In the genomic region with DNA sequence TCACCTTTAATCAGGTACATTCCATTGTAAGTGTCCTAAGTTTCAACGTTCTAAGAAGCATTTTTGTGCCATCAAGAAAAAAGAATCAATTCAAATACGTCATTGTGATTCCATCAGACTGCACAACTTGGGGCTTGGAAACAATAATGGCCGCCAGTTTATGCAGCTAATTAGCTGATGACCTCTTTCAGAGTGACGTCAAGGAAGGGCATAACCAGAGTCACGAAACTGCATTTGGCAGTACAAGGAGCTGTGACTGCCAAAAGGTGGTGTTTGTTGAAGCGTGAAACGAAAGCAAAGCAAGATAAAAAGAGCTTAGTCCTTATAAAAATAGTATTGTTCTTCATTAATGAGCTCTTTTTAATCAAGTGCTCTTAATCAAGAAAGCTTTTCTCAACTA, we compare ENCODE assay signal across 13 cellular contexts.
DNase-seq lines count a peak whose midpoint lies in the region; ATAC-seq, FAIRE-seq and TF ChIP-seq lines count a peak whose summit lies in the region.
"Had no signal": no experiment of that assay in that cellular context is flagged by ENCODE, and none has a peak within 500 bp of the region (broad histone marks: within the 10 kb centered on the region; RNA-seq: fewer than 3 reads in every experiment).

No MANE protein-coding gene starts in this region.

- no peaks in the 10 kb centered on the region for H3K4me1 Mint-ChIP-seq in activated naive CD4-positive, alpha-beta T cell treated with anti-CD3 and anti-CD28 coated beads for 36 hours (ENCODE audit: low read depth)
- no peaks in the 10 kb centered on the region for H3K4me1 Mint-ChIP-seq in activated T-helper 2 cell treated with anti-CD3 and anti-CD28 coated beads, Interferon-gamma antibody, Interleukin-2, Interleukin-4, amounts not matched to agents 10 μg/mL and 5 μg/mL and 100 μg/mL, durations not matched to agents 14 hours and 24 hours and 36 hours (ENCODE audit: low read depth)
- H3K4me1 Mint-ChIP-seq: activated CD4-positive, alpha-beta T cell treated with anti-CD3 and anti-CD28 coated beads for 36 hours had no signal

- no peak overlapping the region for H4K91ac ChIP-seq in IMR-90 (ENCODE audit: insufficient read depth, low read depth, low read length)

- H3K9me1 ChIP-seq in IMR-90 (ENCODE audit: insufficient read depth, low read length): no peaks in the 10 kb centered on the region

- H3K27me3 ChIP-seq in IMR-90 (ENCODE audit: control insufficient read depth, insufficient read depth, low read length) (no peaks in the 10 kb centered on the region), HepG2 (ENCODE audit: control insufficient read depth in 1 of 2, insufficient read depth in 2 of 2, low read length in 2 of 2) (no peaks in the 10 kb centered on the region)
- H3K27me3 ChIP-seq: Peyer's patch had no signal

- H4K8ac ChIP-seq in IMR-90 (ENCODE audit: low read depth in 2 of 2, low read length in 2 of 2): no peak overlapping the region

- POLR2A ChIA-PET in IMR-90 (lab: Charles Lee; ENCODE audit: unreplicated experiment): no interaction called here
- POLR2A ChIA-PET in HepG2 (lab: Yijun Ruan, JAX): no interaction called here

- H2BK120ac ChIP-seq in IMR-90 (ENCODE audit: low read depth, low read length): no peak overlapping the region

- H4K5ac ChIP-seq in IMR-90 (ENCODE audit: low read depth, low read length): no peak overlapping the region

- intact Hi-C loops in IMR-90 (cut with micrococcal nuclease) (no loop called here), HepG2 (cut with micrococcal nuclease; ENCODE audit: unreplicated experiment) (no loop called here)
- intact Hi-C loops in activated naive CD4-positive, alpha-beta T cell treated with anti-CD3 and anti-CD28 coated beads for 36 hours (cut with micrococcal nuclease): no loop called here
- intact Hi-C loops in activated T-helper 2 cell treated with anti-CD3 and anti-CD28 coated beads, Interferon-gamma antibody, Interleukin-2, Interleukin-4, amounts not matched to agents 10 μg/mL and 5 μg/mL and 100 μg/mL, durations not matched to agents 14 hours and 24 hours and 36 hours (cut with micrococcal nuclease): no loop called here

- H3K4me2 ChIP-seq in IMR-90 (ENCODE audit: low read depth, low read length) (no peak overlapping the region; the same call in 1 of the 2 replicates), HepG2 (ENCODE audit: low read depth, low read length) (no peak overlapping the region)

- no TSS peak for BruUV-seq in IMR-90 (replicated peaks; lab: Mats Ljungman, UMichigan)
- BruUV-seq in HepG2 (replicated peaks; lab: Mats Ljungman, UMichigan): no TSS peak

- CTCF ChIA-PET in IMR-90 (lab: Yijun Ruan, JAX): no interaction called here
- CTCF ChIA-PET in HepG2 (lab: Yijun Ruan, JAX; ENCODE audit: low intra/inter-chr PET ratio, low total read pairs): no interaction called here
- CTCF ChIA-PET in activated naive CD4-positive, alpha-beta T cell treated with anti-CD3 and anti-CD28 coated beads for 36 hours (lab: Charles Lee): no interaction called here

- H4K20me1 ChIP-seq in IMR-90 (ENCODE audit: insufficient read depth, low read length): no peaks in the 10 kb centered on the region
- no peaks in the 10 kb centered on the region for H4K20me1 ChIP-seq in HepG2 (ENCODE audit: insufficient read depth, low read length)

- no peak overlapping the region for H3K18ac ChIP-seq in IMR-90 (ENCODE audit: low read depth, low read length)

- no peaks in the 10 kb centered on the region for H3K36me3 Mint-ChIP-seq in activated naive CD4-positive, alpha-beta T cell treated with anti-CD3 and anti-CD28 coated beads for 36 hours (ENCODE audit: low read depth)
- H3K36me3 Mint-ChIP-seq in activated T-helper 2 cell treated with anti-CD3 and anti-CD28 coated beads, Interferon-gamma antibody, Interleukin-2, Interleukin-4, amounts not matched to agents 10 μg/mL and 5 μg/mL and 100 μg/mL, durations not matched to agents 14 hours and 24 hours and 36 hours (ENCODE audit: low read depth): no peaks in the 10 kb centered on the region

- no peaks in the 10 kb centered on the region for H3K79me1 ChIP-seq in IMR-90 (ENCODE audit: low read depth in 1 of 2, low read length in 2 of 2)

- TF ChIP-seq CTCF in 22Rv1 (IDR thresholded peaks at IDR 0.05) (no peak), IMR-90 (conservative IDR thresholded peaks at IDR 0.05; ENCODE audit: low read depth, low read length) (no peak), HepG2 (CRISPR knock-in tag; IDR thresholded peaks at IDR 0.05) (no peak), GM10266 (IDR thresholded peaks at IDR 0.05; ENCODE audit: control insufficient read depth, insufficient read depth, low read depth, missing control alignments) (no peak)

- no peaks in the 10 kb centered on the region for H3K79me2 ChIP-seq in HepG2 (ENCODE audit: insufficient read depth, low read length)

- H3K36me3 ChIP-seq in IMR-90 (ENCODE audit: control insufficient read depth, insufficient read depth, low read length) (no peaks in the 10 kb centered on the region), HepG2 (replicated peaks in 1 of 2; ENCODE audit: control insufficient read depth in 1 of 2, insufficient read depth in 2 of 2, low read length in 2 of 2) (no peaks in the 10 kb centered on the region)
- H3K36me3 ChIP-seq: Peyer's patch had no signal

- H3K23ac ChIP-seq in IMR-90 (ENCODE audit: low read depth, low read length): no peak overlapping the region

- no peak for TF ChIP-seq RAD21 in IMR-90 (IDR thresholded peaks at IDR 0.05; ENCODE audit: low read length)
- TF ChIP-seq RAD21 in HepG2 (CRISPR knock-in tag; IDR thresholded peaks at IDR 0.05): no peak

- dilution Hi-C loops in IMR-90 (cut with HindIII; ENCODE audit: low sequenced_read_pairs, unreplicated experiment): no loop called here

- H2BK15ac ChIP-seq in IMR-90 (ENCODE audit: low read depth, low read length): no peak overlapping the region

- H2AFZ ChIP-seq in IMR-90 (replicated peaks; ENCODE audit: low read length, poor library complexity): no peak overlapping the region
- no peak overlapping the region for H2AFZ ChIP-seq in HepG2 (ENCODE audit: low read length)

- TF ChIP-seq EP300 in HepG2 (IDR thresholded peaks at IDR 0.05; ENCODE audit: low read depth in 2 of 2, low read length in 2 of 2) (no peak), HepG2 (CRISPR knock-in tag; IDR thresholded peaks at IDR 0.05; ENCODE audit: borderline replicate concordance) (no peak)

- H2AK9ac ChIP-seq in IMR-90 (replicated peaks; ENCODE audit: low read depth, low read length, poor library complexity): no peak overlapping the region

- peak; percentile 37 for FAIRE-seq in endometrium (lab: Jason Lieb, UNC)
- FAIRE-seq in HepG2 (lab: Jason Lieb, UNC): no peak

- TF ChIP-seq POLR2A in IMR-90 (IDR thresholded peaks at IDR 0.05; ENCODE audit: low read depth, low read length) (no peak), HepG2 (IDR thresholded peaks at IDR 0.05; ENCODE audit: insufficient read depth in 1 of 2, low read depth in 2 of 2, low read length in 2 of 2) (no peak)

- no peak overlapping the region for H2BK5ac ChIP-seq in IMR-90 (ENCODE audit: low read depth, low read length, poor library complexity, severe bottlenecking)

- no peaks in the 10 kb centered on the region for H3K9me3 Mint-ChIP-seq in activated naive CD4-positive, alpha-beta T cell treated with anti-CD3 and anti-CD28 coated beads for 36 hours
- no peaks in the 10 kb centered on the region for H3K9me3 Mint-ChIP-seq in activated T-helper 2 cell treated with anti-CD3 and anti-CD28 coated beads, Interferon-gamma antibody, Interleukin-2, Interleukin-4, amounts not matched to agents 10 μg/mL and 5 μg/mL and 100 μg/mL, durations not matched to agents 14 hours and 24 hours and 36 hours
- H3K9me3 Mint-ChIP-seq: activated T-helper 1 cell treated with anti-CD3 and anti-CD28 coated beads, Interleukin-12 subunit alpha, Interleukin-12 subunit beta, Interleukin-2, Interleukin-4 antibody, amounts not matched to agents 30 ng/mL and 10 ng/mL and 1 ng/mL, durations not matched to agents 14 hours and 24 hours and 36 hours had no signal

- H2AK5ac ChIP-seq in IMR-90 (ENCODE audit: low read depth, low read length): no peak overlapping the region

- peak overlapping the region; percentile 42 for H3K27ac ChIP-seq in 22Rv1
- H3K27ac ChIP-seq in IMR-90 (ENCODE audit: insufficient read depth, low read length): no peak overlapping the region
- no peak overlapping the region for H3K27ac ChIP-seq in HepG2 (ENCODE audit: extremely low read length, insufficient read depth, low read length)
- H3K27ac ChIP-seq: Peyer's patch had no signal

- H3K4me3 ChIP-seq in IMR-90 (ENCODE audit: insufficient read depth, low read depth, low read length) (no peak overlapping the region), HepG2 (replicated peaks in 1 of 3; ENCODE audit: insufficient read depth in 1 of 3, low read depth in 2 of 3, low read length in 3 of 3) (no peak overlapping the region)
- H3K4me3 ChIP-seq: Peyer's patch had no signal

- no peak overlapping the region for H3K14ac ChIP-seq in IMR-90 (replicated peaks; ENCODE audit: low read depth, low read length)

- H3K4me1 ChIP-seq in IMR-90 (ENCODE audit: control insufficient read depth, insufficient read depth, low read length) (no peaks in the 10 kb centered on the region), HepG2 (ENCODE audit: insufficient read depth, low read length) (no peaks in the 10 kb centered on the region)
- H3K4me1 ChIP-seq: Peyer's patch had no signal

- no peaks in the 10 kb centered on the region for H3K27me3 Mint-ChIP-seq in activated naive CD4-positive, alpha-beta T cell treated with anti-CD3 and anti-CD28 coated beads for 36 hours (ENCODE audit: low read depth)
- H3K27me3 Mint-ChIP-seq in activated T-helper 2 cell treated with anti-CD3 and anti-CD28 coated beads, Interferon-gamma antibody, Interleukin-2, Interleukin-4, amounts not matched to agents 10 μg/mL and 5 μg/mL and 100 μg/mL, durations not matched to agents 14 hours and 24 hours and 36 hours (ENCODE audit: low read depth): peaks cover 1% of the 10 kb centered on the region
- H3K27me3 Mint-ChIP-seq: activated CD4-positive, alpha-beta T cell treated with anti-CD3 and anti-CD28 coated beads for 36 hours had no signal

- WGBS in IMR-90 (ENCODE audit: extremely low coverage in 2 of 2, insufficient read length in 1 of 2), 2 experiments: 45% methylated on average over 4 of the region's 7 CpGs; no CpG with 5 or more reads in 1 of the 2 experiments
- 34% methylated on average over 7 of the region's 7 CpGs for WGBS in HepG2 (ENCODE audit: low lambda C conversion rate)

- no peak overlapping the region for H2BK20ac ChIP-seq in IMR-90 (ENCODE audit: low read depth, low read length)

- DNase-seq in IMR-90: peak; percentile 66
- no peak for DNase-seq in HepG2 (ENCODE audit: low spot score)
- DNase-seq in activated naive CD4-positive, alpha-beta T cell treated with anti-CD3 and anti-CD28 coated beads for 36 hours: no peak
- no peak for DNase-seq in activated T-helper 2 cell treated with anti-CD3 and anti-CD28 coated beads, Interferon-gamma antibody, Interleukin-2, Interleukin-4, amounts not matched to agents 10 μg/mL and 5 μg/mL and 100 μg/mL, durations not matched to agents 14 hours and 24 hours and 36 hours (ENCODE audit: low spot score)
- no peak for DNase-seq in GM10266 (ENCODE audit: extremely low spot score)
- DNase-seq: activated CD4-positive, alpha-beta T cell treated with anti-CD3 and anti-CD28 coated beads for 36 hours; MM.1S; NCI-H226; Peyer's patch had no signal

- no peak for ATAC-seq in IMR-90 (ENCODE audit: low read depth)
- no peak for ATAC-seq in HepG2
- no peak for ATAC-seq in GM18520 (IDR thresholded peaks at IDR 0.05; ENCODE audit: unreplicated experiment)
- ATAC-seq: activated CD4-positive, alpha-beta T cell treated with anti-CD3 and anti-CD28 coated beads for 36 hours had no signal

- H3K4ac ChIP-seq in IMR-90 (ENCODE audit: low read depth, low read length): no peak overlapping the region

- no peak overlapping the region for H3K9ac ChIP-seq in IMR-90 (ENCODE audit: low read depth, low read length)
- H3K9ac ChIP-seq in HepG2 (ENCODE audit: insufficient read depth, low read depth, low read length): no peak overlapping the region

- H3K4me3 Mint-ChIP-seq in activated naive CD4-positive, alpha-beta T cell treated with anti-CD3 and anti-CD28 coated beads for 36 hours: no peak overlapping the region
- H3K4me3 Mint-ChIP-seq in activated T-helper 2 cell treated with anti-CD3 and anti-CD28 coated beads, Interferon-gamma antibody, Interleukin-2, Interleukin-4, amounts not matched to agents 10 μg/mL and 5 μg/mL and 100 μg/mL, durations not matched to agents 14 hours and 24 hours and 36 hours (ENCODE audit: low read depth): no peak overlapping the region
- H3K4me3 Mint-ChIP-seq: activated CD4-positive, alpha-beta T cell treated with anti-CD3 and anti-CD28 coated beads for 36 hours; activated T-helper 1 cell treated with anti-CD3 and anti-CD28 coated beads, Interleukin-12 subunit alpha, Interleukin-12 subunit beta, Interleukin-2, Interleukin-4 antibody, amounts not matched to agents 30 ng/mL and 10 ng/mL and 1 ng/mL, durations not matched to agents 14 hours and 24 hours and 36 hours had no signal

- in situ Hi-C loops in IMR-90 (cut with MboI; ENCODE audit: low sequenced_read_pairs) (no loop called here), HepG2 (cut with HindIII; ENCODE audit: extremely low pct_ligation_motif_present, low pct_unique_long_range_greater_than_20kb) (no loop called here)

- no peak overlapping the region for H3K27ac Mint-ChIP-seq in activated naive CD4-positive, alpha-beta T cell treated with anti-CD3 and anti-CD28 coated beads for 36 hours
- no peak overlapping the region for H3K27ac Mint-ChIP-seq in activated T-helper 2 cell treated with anti-CD3 and anti-CD28 coated beads, Interferon-gamma antibody, Interleukin-2, Interleukin-4, amounts not matched to agents 10 μg/mL and 5 μg/mL and 100 μg/mL, durations not matched to agents 14 hours and 24 hours and 36 hours
- H3K27ac Mint-ChIP-seq: activated CD4-positive, alpha-beta T cell treated with anti-CD3 and anti-CD28 coated beads for 36 hours; activated T-helper 1 cell treated with anti-CD3 and anti-CD28 coated beads, Interleukin-12 subunit alpha, Interleukin-12 subunit beta, Interleukin-2, Interleukin-4 antibody, amounts not matched to agents 30 ng/mL and 10 ng/mL and 1 ng/mL, durations not matched to agents 14 hours and 24 hours and 36 hours had no signal

- H3K56ac ChIP-seq in IMR-90 (ENCODE audit: extremely low read depth, insufficient read depth, low read length): no peak overlapping the region

- H3K9me3 ChIP-seq in IMR-90 (ENCODE audit: control insufficient read depth, insufficient read depth, low read length) (no peaks in the 10 kb centered on the region), HepG2 (ENCODE audit: low read length) (no peaks in the 10 kb centered on the region)
- H3K9me3 ChIP-seq: Peyer's patch had no signal
